ENCODE assay signal across 9 cellular contexts in genomic region chr5:140548300-140548688, GRCh38. TPM values are rescaled to one million over a fixed set of nuclear protein-coding genes. Genes with fewer than 3 reads are reported as not detected.
A peak's percentile ranks its signal among the peaks of the same experiment; 100 is the strongest.
DNase-seq lines count a peak whose midpoint lies in the region; ATAC-seq and TF ChIP-seq lines count a peak whose summit lies in the region.
"Had no signal": no experiment of that assay in that cellular context is flagged by ENCODE, and none has a peak within 500 bp of the region (broad histone marks: within the 10 kb centered on the region; RNA-seq: fewer than 3 reads in every experiment).

No MANE protein-coding gene starts in this region.

- H3K4me3 ChIP-seq in astrocyte of the cerebellum (ENCODE audit: low read depth, low read length), result peak overlapping the region; percentile 38
- H3K4me3 ChIP-seq in lower leg skin (ENCODE audit: low read depth, poor library complexity, severe bottlenecking), result peak overlapping the region; percentile 47
- H3K4me3 ChIP-seq in thymus (ENCODE audit: low read length), result peak overlapping the region; percentile 54

- peaks cover 27% of the 10 kb centered on the region for H3K36me3 ChIP-seq in thymus (ENCODE audit: control insufficient read depth, insufficient read depth)

- no peaks in the 10 kb centered on the region for H3K9me3 ChIP-seq in thymus (ENCODE audit: control insufficient read depth)

- no peaks in the 10 kb centered on the region for H3K27me3 ChIP-seq in thymus (ENCODE audit: control insufficient read depth, insufficient read depth)

- in situ Hi-C loops in astrocyte of the cerebellum (cut with HindIII; ENCODE audit: low sequenced_read_pairs), result no loop called here

- DNase-seq in activated CD8-positive, alpha-beta memory T cell treated with anti-CD3 and anti-CD28 coated beads, Interleukin-2, amount 10 ng/mL, durations not matched to agents 7 days and 5 days, result no peak
- no peak for DNase-seq in activated CD8-positive, alpha-beta memory T cell treated with anti-CD3 and anti-CD28 coated beads for 24 hours
- DNase-seq in astrocyte of the cerebellum (ENCODE audit: low read depth), result no peak
- no peak for DNase-seq in lower leg skin (ENCODE audit: low spot score in 2 of 2)
- no peak for DNase-seq in CD1c-positive myeloid dendritic cell (ENCODE audit: extremely low spot score)
- DNase-seq in activated gamma-delta T cell treated with Interleukin-2 at 50 U/mL for 16 hours, result no peak
- DNase-seq in SKM-1 (lab: John Stamatoyannopoulos, UW; ENCODE audit: unreplicated experiment), result no peak
- DNase-seq: NCI-H446 had no signal

- H3K27ac Mint-ChIP-seq in activated CD8-positive, alpha-beta memory T cell treated with anti-CD3 and anti-CD28 coated beads, Interleukin-2, amount 10 ng/mL, durations not matched to agents 7 days and 5 days, result peak overlapping the region; percentile 91

- peak overlapping the region; percentile 67 for H3K4me3 Mint-ChIP-seq in activated CD8-positive, alpha-beta memory T cell treated with anti-CD3 and anti-CD28 coated beads, Interleukin-2, amount 10 ng/mL, durations not matched to agents 7 days and 5 days

- no peak for ATAC-seq in activated CD8-positive, alpha-beta memory T cell treated with anti-CD3 and anti-CD28 coated beads, Interleukin-2, amount 10 ng/mL, durations not matched to agents 7 days and 5 days

- no peak for TF ChIP-seq CTCF in astrocyte of the cerebellum (IDR thresholded peaks at IDR 0.05; ENCODE audit: low read depth, low read length, missing control alignments)
- TF ChIP-seq CTCF in lower leg skin (IDR thresholded peaks at IDR 0.05), result no peak

- CTCF ChIA-PET in activated CD8-positive, alpha-beta memory T cell treated with anti-CD3 and anti-CD28 coated beads, Interleukin-2, amount 10 ng/mL, durations not matched to agents 7 days and 5 days (lab: Charles Lee), result interaction anchor here (1.1 to 2.6 kb wide), 11 partner anchors 9 to 311 kb away, joined by 3 to 16 read pairs (median 7); partner anchors contain the start of genes IK, NDUFA2 and SRA1

- H3K36me3 Mint-ChIP-seq in activated CD8-positive, alpha-beta memory T cell treated with anti-CD3 and anti-CD28 coated beads, Interleukin-2, amount 10 ng/mL, durations not matched to agents 7 days and 5 days, result peaks cover 37% of the 10 kb centered on the region

- peaks cover 49% of the 10 kb centered on the region for H3K4me1 Mint-ChIP-seq in activated CD8-positive, alpha-beta memory T cell treated with anti-CD3 and anti-CD28 coated beads, Interleukin-2, amount 10 ng/mL, durations not matched to agents 7 days and 5 days

- H3K4me1 ChIP-seq in thymus (ENCODE audit: control insufficient read depth, insufficient read depth, low read length), result peaks cover 9% of the 10 kb centered on the region

- H3K9me3 Mint-ChIP-seq in activated CD8-positive, alpha-beta memory T cell treated with anti-CD3 and anti-CD28 coated beads, Interleukin-2, amount 10 ng/mL, durations not matched to agents 7 days and 5 days (ENCODE audit: low read depth), result no peaks in the 10 kb centered on the region

- TF ChIP-seq POLR2A in lower leg skin (IDR thresholded peaks at IDR 0.05), result no peak

- intact Hi-C loops in lower leg skin (cut with DNase I; ENCODE audit: low total_unique reads), result loop anchor here (10.0 kb wide), 1 partner anchor 163 kb away; no protein-coding TSS in a partner anchor

- H3K27ac ChIP-seq in thymus (ENCODE audit: low read depth), result peak overlapping the region; percentile 92

- H3K27me3 Mint-ChIP-seq in activated CD8-positive, alpha-beta memory T cell treated with anti-CD3 and anti-CD28 coated beads, Interleukin-2, amount 10 ng/mL, durations not matched to agents 7 days and 5 days, result no peaks in the 10 kb centered on the region

- 8 to 12% methylated on average over 5 of the region's 5 CpGs for WGBS in lower leg skin, 2 donors
- WGBS in thymus, result 13% methylated on average over 5 of the region's 5 CpGs

RNA-seq across cellular contexts. Expression of gene EIF4EBP3, which starts 0.8 kb away (rescaled TPM):
- total RNA-seq in activated CD8-positive, alpha-beta memory T cell treated with anti-CD3 and anti-CD28 coated beads, Interleukin-2, amount 10 ng/mL, durations not matched to agents 7 days and 5 days, result 1 to 10 TPM; 7.4 to 9.0 TPM
- 10 to 100 TPM; 19.2 to 32.1 (median 27.2) TPM for total RNA-seq in lower leg skin
- 48.7 TPM for polyA plus RNA-seq in thymus

RNA-seq across cellular contexts. Expression of gene SRA1, which starts 9.0 kb away (rescaled TPM):
- 10 to 100 TPM; 37.9 to 47.3 TPM for total RNA-seq in activated CD8-positive, alpha-beta memory T cell treated with anti-CD3 and anti-CD28 coated beads, Interleukin-2, amount 10 ng/mL, durations not matched to agents 7 days and 5 days
- total RNA-seq in lower leg skin, result 10 to 100 TPM; 11.4 to 23.9 (median 14.6) TPM
- polyA plus RNA-seq in thymus, result 46.3 TPM

RNA-seq across cellular contexts. Expression of gene APBB3, which starts 16.1 kb away (rescaled TPM):
- 10 to 100 TPM; 20.0 to 24.8 TPM for total RNA-seq in activated CD8-positive, alpha-beta memory T cell treated with anti-CD3 and anti-CD28 coated beads, Interleukin-2, amount 10 ng/mL, durations not matched to agents 7 days and 5 days
- total RNA-seq in lower leg skin, result 10 to 100 TPM; 14.0 to 23.7 (median 19.2) TPM
- polyA plus RNA-seq in thymus, result 51.2 TPM

RNA-seq across cellular contexts. Expression of gene SLC35A4, which starts 16.3 kb away (rescaled TPM):
- total RNA-seq in activated CD8-positive, alpha-beta memory T cell treated with anti-CD3 and anti-CD28 coated beads, Interleukin-2, amount 10 ng/mL, durations not matched to agents 7 days and 5 days, result 100 to 1,000 TPM; 100 to 101 TPM
- 10 to 100 TPM; 59.7 to 86.4 (median 68.2) TPM for total RNA-seq in lower leg skin
- 28.0 TPM for polyA plus RNA-seq in thymus
